Comparison of ENCODE assay signal across 8 cellular contexts in genomic region chr9:114587345-114588149, GRCh38. TPM values are rescaled to one million over a fixed set of nuclear protein-coding genes. Genes with fewer than 3 reads are reported as not detected.
A peak's percentile ranks its signal among the peaks of the same experiment; 100 is the strongest.
DNase-seq lines count a peak whose midpoint lies in the region; TF ChIP-seq lines count a peak whose summit lies in the region.

Gene ATP6V1G1, plus strand, starts transcription at chr9:114587769. Its CDS starts 70 bp downstream, at chr9:114587839.

- peaks cover 12% of the 10 kb centered on the region for H3K36me3 Mint-ChIP-seq in nephron (ENCODE audit: low read depth)
- H3K36me3 Mint-ChIP-seq in stimulated activated naive CD8-positive, alpha-beta T cell treated with anti-CD3 and anti-CD28 coated beads, Interleukin-15, Interleukin-2, amounts not matched to agents 100 ng/mL and 50 ng/mL, for 24 hours (ENCODE audit: low read depth): peaks cover 27% of the 10 kb centered on the region

- peaks cover 44% of the 10 kb centered on the region for H3K4me1 Mint-ChIP-seq in nephron
- peaks cover 51% of the 10 kb centered on the region for H3K4me1 Mint-ChIP-seq in stimulated activated naive CD8-positive, alpha-beta T cell treated with anti-CD3 and anti-CD28 coated beads, Interleukin-15, Interleukin-2, amounts not matched to agents 100 ng/mL and 50 ng/mL, for 24 hours (ENCODE audit: low read depth)

- H3K36me3 ChIP-seq in H7 (replicated peaks; ENCODE audit: control insufficient read depth, insufficient read depth, low read length): no peaks in the 10 kb centered on the region; the same call in 1 of the 2 replicates

- no peaks in the 10 kb centered on the region for H3K27me3 Mint-ChIP-seq in nephron (ENCODE audit: low read depth)
- no peaks in the 10 kb centered on the region for H3K27me3 Mint-ChIP-seq in stimulated activated naive CD8-positive, alpha-beta T cell treated with anti-CD3 and anti-CD28 coated beads, Interleukin-15, Interleukin-2, amounts not matched to agents 100 ng/mL and 50 ng/mL, for 24 hours

- TF ChIP-seq CTCF in fibroblast of the aortic adventitia (IDR thresholded peaks at IDR 0.05; ENCODE audit: insufficient read depth, low read length) (peak; percentile 19), nephron (IDR thresholded peaks at IDR 0.05; ENCODE audit: unreplicated experiment in 3 of 3) (no peak)

- H3K27ac Mint-ChIP-seq in nephron: peak within 1 kb of the TSS; percentile 94 to 99 (median 98)
- peak within 1 kb of the TSS; percentile 99 for H3K27ac Mint-ChIP-seq in stimulated activated naive CD8-positive, alpha-beta T cell treated with anti-CD3 and anti-CD28 coated beads, Interleukin-15, Interleukin-2, amounts not matched to agents 100 ng/mL and 50 ng/mL, for 24 hours

- DNase-seq in ELR (ENCODE audit: low read depth) (peak; percentile 100), H7 (peak; percentile 94), M059J (ENCODE audit: low read depth) (peak; percentile 99), SHP77 (lab: John Stamatoyannopoulos, UW) (peak; percentile 98 to 99), fibroblast of the aortic adventitia (ENCODE audit: low read depth) (peak; percentile 99)
- DNase-seq in activated effector memory CD4-positive, alpha-beta T cell treated with Interleukin-2 at 50 U/mL for 16 hours: peak; percentile 98

- H3K4me3 Mint-ChIP-seq in nephron: peak within 1 kb of the TSS; percentile 97 to 100 (median 100)
- peak within 1 kb of the TSS; percentile 99 for H3K4me3 Mint-ChIP-seq in stimulated activated naive CD8-positive, alpha-beta T cell treated with anti-CD3 and anti-CD28 coated beads, Interleukin-15, Interleukin-2, amounts not matched to agents 100 ng/mL and 50 ng/mL, for 24 hours

- H3K4me3 ChIP-seq in H7 (ENCODE audit: insufficient read depth, low read depth, low read length): peak within 1 kb of the TSS; percentile 87
- H3K4me3 ChIP-seq in fibroblast of the aortic adventitia (ENCODE audit: low read depth, low read length): peak within 1 kb of the TSS; percentile 98

- no peaks in the 10 kb centered on the region for H3K27me3 ChIP-seq in H7 (ENCODE audit: control insufficient read depth, insufficient read depth, low read length)

- no peaks in the 10 kb centered on the region for H3K9me3 Mint-ChIP-seq in nephron
- no peaks in the 10 kb centered on the region for H3K9me3 Mint-ChIP-seq in stimulated activated naive CD8-positive, alpha-beta T cell treated with anti-CD3 and anti-CD28 coated beads, Interleukin-15, Interleukin-2, amounts not matched to agents 100 ng/mL and 50 ng/mL, for 24 hours

RNA-seq across cellular contexts. Expression of gene ATP6V1G1, which starts in this region (rescaled TPM):
- total RNA-seq in H7 (2014; rRNA removed; shearing (Covaris generic)): 152 and 158 TPM in 2 replicates
- total RNA-seq in M059J (2014; rRNA removed; shearing (Covaris generic)): 175 and 227 TPM in 2 replicates
- total RNA-seq in fibroblast of the aortic adventitia (ENCODE audit: low replicate concordance): 88.2 and 128 TPM in 2 replicates

Comparison
In these comparisons a context has a peak if more than half of its experiments do, and no peak if none do; other contexts are left out.
1. Peak in every context shown above with its lines: DNase-seq and H3K4me3 ChIP-seq.